23 cellular contexts compared by ENCODE assay signal in genomic region chr5:154178661-154179060, GRCh38. TPM values are rescaled to one million over a fixed set of nuclear protein-coding genes. Genes with fewer than 3 reads are reported as not detected.
A peak's percentile ranks its signal among the peaks of the same experiment; 100 is the strongest.
DNase-seq lines count a peak whose midpoint lies in the region; ATAC-seq and TF ChIP-seq lines count a peak whose summit lies in the region.
"Had no signal": no experiment of that assay in that cellular context is flagged by ENCODE, and none has a peak within 500 bp of the region (broad histone marks: within the 10 kb centered on the region; RNA-seq: fewer than 3 reads in every experiment).

No MANE protein-coding gene starts in this region.

- no peaks in the 10 kb centered on the region for H3K79me1 ChIP-seq in mesendoderm (ENCODE audit: low read length)

- H4K5ac ChIP-seq in mesendoderm (ENCODE audit: low read length), result no peak overlapping the region

- no peak overlapping the region for H4K8ac ChIP-seq in mesendoderm (ENCODE audit: low read depth, low read length)

- H3K56ac ChIP-seq in mesendoderm (ENCODE audit: low read length), result peak overlapping the region; percentile 30

- no peaks in the 10 kb centered on the region for H3K9me3 ChIP-seq in RWPE2 (ENCODE audit: severe bottlenecking)
- H3K9me3 ChIP-seq: Peyer's patch, SJSA1 had no signal

- no peak overlapping the region for H3K9ac ChIP-seq in mesendoderm (ENCODE audit: low read length)

- no peak overlapping the region for H3K18ac ChIP-seq in mesendoderm (ENCODE audit: low read length)

- no peaks in the 10 kb centered on the region for H3K4me1 ChIP-seq in RWPE2 (ENCODE audit: insufficient read depth, poor library complexity, severe bottlenecking)
- no peaks in the 10 kb centered on the region for H3K4me1 ChIP-seq in mesendoderm (ENCODE audit: control insufficient read depth, low read depth, low read length)
- H3K4me1 ChIP-seq: SJSA1 had no signal

- H3K23ac ChIP-seq in mesendoderm (ENCODE audit: low read length), result no peak overlapping the region

- WGBS in mesendoderm (ENCODE audit: extremely low coverage, insufficient coverage, low lambda C conversion rate), result no CpG with 5 or more reads among the region's 2 CpGs

- H3K4ac ChIP-seq in mesendoderm (ENCODE audit: low read depth, low read length), result no peak overlapping the region

- no peak overlapping the region for H2BK120ac ChIP-seq in mesendoderm (ENCODE audit: low read depth, low read length)

- ATAC-seq in RWPE2 (ENCODE audit: low read depth), result peak; percentile 53
- ATAC-seq: HCT116 had no signal

- peak overlapping the region; percentile 91 for H3K27ac ChIP-seq in 22Rv1
- H3K27ac ChIP-seq in RWPE2 (ENCODE audit: poor library complexity, severe bottlenecking), result no peak overlapping the region
- no peak overlapping the region for H3K27ac ChIP-seq in mesendoderm (ENCODE audit: low read depth, low read length)
- H3K27ac ChIP-seq: Peyer's patch, SJSA1 had no signal

- H3K27me3 ChIP-seq in RWPE2 (ENCODE audit: insufficient read depth, poor library complexity, severe bottlenecking) (no peaks in the 10 kb centered on the region), mesendoderm (ENCODE audit: insufficient read depth, low read length, poor library complexity) (no peaks in the 10 kb centered on the region)
- H3K27me3 ChIP-seq: Peyer's patch had no signal

- H3K79me2 ChIP-seq in mesendoderm (ENCODE audit: control insufficient read depth, insufficient read depth, low read length), result no peaks in the 10 kb centered on the region

- no peak for TF ChIP-seq CTCF in 22Rv1 (IDR thresholded peaks at IDR 0.05)
- TF ChIP-seq CTCF in RWPE2 (IDR thresholded peaks at IDR 0.05; ENCODE audit: poor library complexity, severe bottlenecking), result no peak
- no peak for TF ChIP-seq CTCF in foreskin fibroblast (IDR thresholded peaks at IDR 0.05; ENCODE audit: low read depth, low read length)

- no peak overlapping the region for H2BK15ac ChIP-seq in mesendoderm (replicated peaks; ENCODE audit: low read depth)

- H3K4me2 ChIP-seq in mesendoderm (ENCODE audit: low read length), result no peak overlapping the region

- H3K4me3 ChIP-seq in RWPE2 (ENCODE audit: severe bottlenecking) (no peak overlapping the region), mesendoderm (ENCODE audit: low read length) (no peak overlapping the region), foreskin fibroblast (ENCODE audit: low read depth in 1 of 2, low read length in 2 of 2) (no peak overlapping the region)
- H3K4me3 ChIP-seq: Peyer's patch, SJSA1 had no signal

- DNase-seq in EH (ENCODE audit: low read depth), result peak; percentile 27
- DNase-seq in RWPE2 (ENCODE audit: low spot score), result no peak
- no peak for DNase-seq in mesendoderm
- DNase-seq in foreskin fibroblast, result no peak
- DNase-seq in activated T-cell treated with anti-CD3 and anti-CD28 coated beads, Interleukin-2, amount 50 U/mL, for 48 hours, result no peak
- no peak for DNase-seq in NCI-H1694 (lab: John Stamatoyannopoulos, UW)
- DNase-seq in GM19238 (ENCODE audit: insufficient read length, low spot score), result no peak
- DNase-seq: CD4-positive, alpha-beta T cell; COR-L47; DMS 273 treated with DMSO at 0.1 percent for 48 hours; DND-41; Kasumi-1; NCI-H1092; NCI-H1436 treated with DMSO at 0.1 percent for 48 hours; NCI-H2029; NCI-H345; NCI-H524; NCI-H774; NK-92 treated with Interleukin-12 subunit alpha and Interleukin-12 subunit beta, amount 100 ng/mL, for 24 hours; Peyer's patch had no signal

- H3K36me3 ChIP-seq in RWPE2 (ENCODE audit: low read depth), result no peaks in the 10 kb centered on the region
- H3K36me3 ChIP-seq in mesendoderm (ENCODE audit: control insufficient read depth, insufficient read depth, low read length), result no peaks in the 10 kb centered on the region
- H3K36me3 ChIP-seq: Peyer's patch, SJSA1 had no signal

- H2AK5ac ChIP-seq in mesendoderm (ENCODE audit: low read length), result peak overlapping the region; percentile 48

- no peak overlapping the region for H2BK5ac ChIP-seq in mesendoderm (ENCODE audit: low read length)

RNA-seq across cellular contexts. Expression of gene GALNT10, which starts 11.9 kb away (rescaled TPM):
- polyA plus RNA-seq in mesendoderm (2013, experiment 1 of 2), result 23.1 TPM
- 22.1 TPM for polyA plus RNA-seq in mesendoderm (2013, experiment 2 of 2)
